Comparison of ENCODE assay signal across 1 cellular context in the genomic region with DNA sequence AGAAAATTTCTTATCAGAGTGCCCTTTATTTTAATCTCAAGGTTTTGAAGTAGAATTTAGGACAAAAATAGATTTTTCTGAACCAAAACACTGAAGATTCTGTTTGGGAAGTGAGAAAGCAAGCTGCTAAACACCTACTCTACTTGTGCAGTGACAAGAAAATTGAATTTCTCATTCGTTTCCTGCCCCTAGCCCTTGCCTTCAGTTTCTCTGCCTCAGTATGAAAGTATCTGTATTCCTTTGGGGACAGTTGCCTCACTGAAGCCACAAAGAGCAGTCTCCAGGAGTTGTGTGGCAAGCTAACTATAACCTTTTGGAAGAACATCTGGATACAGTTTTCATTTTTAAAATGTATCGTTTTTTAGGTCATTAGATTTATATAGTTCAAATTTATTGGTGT.
TF ChIP-seq lines count a peak whose summit lies in the region.

No MANE protein-coding gene starts in this region.

TF ChIP-seq in HCT116, 20 proteins besides CTCF, POLR2A, EP300 and RAD21 (continued from another document):
- TF ChIP-seq, protein P1, sequence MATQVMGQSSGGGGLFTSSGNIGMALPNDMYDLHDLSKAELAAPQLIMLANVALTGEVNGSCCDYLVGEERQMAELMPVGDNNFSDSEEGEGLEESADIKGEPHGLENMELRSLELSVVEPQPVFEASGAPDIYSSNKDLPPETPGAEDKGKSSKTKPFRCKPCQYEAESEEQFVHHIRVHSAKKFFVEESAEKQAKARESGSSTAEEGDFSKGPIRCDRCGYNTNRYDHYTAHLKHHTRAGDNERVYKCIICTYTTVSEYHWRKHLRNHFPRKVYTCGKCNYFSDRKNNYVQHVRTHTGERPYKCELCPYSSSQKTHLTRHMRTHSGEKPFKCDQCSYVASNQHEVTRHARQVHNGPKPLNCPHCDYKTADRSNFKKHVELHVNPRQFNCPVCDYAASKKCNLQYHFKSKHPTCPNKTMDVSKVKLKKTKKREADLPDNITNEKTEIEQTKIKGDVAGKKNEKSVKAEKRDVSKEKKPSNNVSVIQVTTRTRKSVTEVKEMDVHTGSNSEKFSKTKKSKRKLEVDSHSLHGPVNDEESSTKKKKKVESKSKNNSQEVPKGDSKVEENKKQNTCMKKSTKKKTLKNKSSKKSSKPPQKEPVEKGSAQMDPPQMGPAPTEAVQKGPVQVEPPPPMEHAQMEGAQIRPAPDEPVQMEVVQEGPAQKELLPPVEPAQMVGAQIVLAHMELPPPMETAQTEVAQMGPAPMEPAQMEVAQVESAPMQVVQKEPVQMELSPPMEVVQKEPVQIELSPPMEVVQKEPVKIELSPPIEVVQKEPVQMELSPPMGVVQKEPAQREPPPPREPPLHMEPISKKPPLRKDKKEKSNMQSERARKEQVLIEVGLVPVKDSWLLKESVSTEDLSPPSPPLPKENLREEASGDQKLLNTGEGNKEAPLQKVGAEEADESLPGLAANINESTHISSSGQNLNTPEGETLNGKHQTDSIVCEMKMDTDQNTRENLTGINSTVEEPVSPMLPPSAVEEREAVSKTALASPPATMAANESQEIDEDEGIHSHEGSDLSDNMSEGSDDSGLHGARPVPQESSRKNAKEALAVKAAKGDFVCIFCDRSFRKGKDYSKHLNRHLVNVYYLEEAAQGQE (IDR thresholded peaks at IDR 0.05; ENCODE audit: low read depth) = no peak
- TF ChIP-seq FOSL1 (IDR thresholded peaks at IDR 0.05; ENCODE audit: low read depth) (no peak), EZH2 (IDR thresholded peaks at IDR 0.05) (no peak), ELF1 (IDR thresholded peaks at IDR 0.05; ENCODE audit: borderline replicate concordance, low read depth) (no peak), ZNF274 (IDR thresholded peaks at IDR 0.05; ENCODE audit: low read depth, low read length) (no peak), SRF (IDR thresholded peaks at IDR 0.05; ENCODE audit: low read depth) (no peak), JUND (IDR thresholded peaks at IDR 0.05) (no peak), EGR1 (IDR thresholded peaks at IDR 0.05; ENCODE audit: low read depth) (no peak), SP1 (IDR thresholded peaks at IDR 0.05; ENCODE audit: low read depth) (no peak), POLR2AphosphoS5 (IDR thresholded peaks at IDR 0.05; ENCODE audit: low read depth, low read length) (no peak), YY1 (IDR thresholded peaks at IDR 0.05; ENCODE audit: extremely low read depth, insufficient replicate concordance, low read depth, low read length) (no peak)
- TF ChIP-seq, protein P2, sequence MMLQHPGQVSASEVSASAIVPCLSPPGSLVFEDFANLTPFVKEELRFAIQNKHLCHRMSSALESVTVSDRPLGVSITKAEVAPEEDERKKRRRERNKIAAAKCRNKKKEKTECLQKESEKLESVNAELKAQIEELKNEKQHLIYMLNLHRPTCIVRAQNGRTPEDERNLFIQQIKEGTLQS (IDR thresholded peaks at IDR 0.05) = no peak
- TF ChIP-seq, protein P3, sequence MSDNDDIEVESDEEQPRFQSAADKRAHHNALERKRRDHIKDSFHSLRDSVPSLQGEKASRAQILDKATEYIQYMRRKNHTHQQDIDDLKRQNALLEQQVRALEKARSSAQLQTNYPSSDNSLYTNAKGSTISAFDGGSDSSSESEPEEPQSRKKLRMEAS (IDR thresholded peaks at IDR 0.05) = no peak
- TF ChIP-seq, protein P4, sequence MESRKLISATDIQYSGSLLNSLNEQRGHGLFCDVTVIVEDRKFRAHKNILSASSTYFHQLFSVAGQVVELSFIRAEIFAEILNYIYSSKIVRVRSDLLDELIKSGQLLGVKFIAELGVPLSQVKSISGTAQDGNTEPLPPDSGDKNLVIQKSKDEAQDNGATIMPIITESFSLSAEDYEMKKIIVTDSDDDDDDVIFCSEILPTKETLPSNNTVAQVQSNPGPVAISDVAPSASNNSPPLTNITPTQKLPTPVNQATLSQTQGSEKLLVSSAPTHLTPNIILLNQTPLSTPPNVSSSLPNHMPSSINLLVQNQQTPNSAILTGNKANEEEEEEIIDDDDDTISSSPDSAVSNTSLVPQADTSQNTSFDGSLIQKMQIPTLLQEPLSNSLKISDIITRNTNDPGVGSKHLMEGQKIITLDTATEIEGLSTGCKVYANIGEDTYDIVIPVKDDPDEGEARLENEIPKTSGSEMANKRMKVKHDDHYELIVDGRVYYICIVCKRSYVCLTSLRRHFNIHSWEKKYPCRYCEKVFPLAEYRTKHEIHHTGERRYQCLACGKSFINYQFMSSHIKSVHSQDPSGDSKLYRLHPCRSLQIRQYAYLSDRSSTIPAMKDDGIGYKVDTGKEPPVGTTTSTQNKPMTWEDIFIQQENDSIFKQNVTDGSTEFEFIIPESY (IDR thresholded peaks at IDR 0.05; ENCODE audit: extremely low read depth, insufficient replicate concordance, low read length) = no peak
